8 cellular contexts compared by ENCODE assay signal in genomic region chr10:110556993-110557601, GRCh38. TPM values are rescaled to one million over a fixed set of nuclear protein-coding genes. Genes with fewer than 3 reads are reported as not detected.
DNase-seq lines count a peak whose midpoint lies in the region; ATAC-seq, FAIRE-seq and TF ChIP-seq lines count a peak whose summit lies in the region.

No MANE protein-coding gene starts in this region.

- FAIRE-seq in astrocyte (lab: Jason Lieb, UNC) = peak; percentile 49

- no peaks in the 10 kb centered on the region for H3K9me3 Mint-ChIP-seq in astrocyte (ENCODE audit: unreplicated experiment)

- no peak overlapping the region for H2AFZ ChIP-seq in astrocyte (ENCODE audit: low read depth, low read length)

- H3K4me1 ChIP-seq in astrocyte (ENCODE audit: insufficient read depth, low read length) = no peaks in the 10 kb centered on the region

- no peak overlapping the region for H3K27ac Mint-ChIP-seq in astrocyte (ENCODE audit: unreplicated experiment)

- H3K9ac ChIP-seq in astrocyte (ENCODE audit: low read length) = no peak overlapping the region

- no peak overlapping the region for H3K4me2 ChIP-seq in astrocyte (ENCODE audit: low read length)

- H3K36me3 ChIP-seq in astrocyte (ENCODE audit: insufficient read depth, low read length) = no peaks in the 10 kb centered on the region

- no peaks in the 10 kb centered on the region for H3K9me3 ChIP-seq in astrocyte (ENCODE audit: insufficient read depth, low read depth, low read length)

- peaks cover 11% of the 10 kb centered on the region for H3K4me1 Mint-ChIP-seq in astrocyte (ENCODE audit: low read depth, unreplicated experiment)

- no peaks in the 10 kb centered on the region for H3K79me2 ChIP-seq in astrocyte (ENCODE audit: insufficient read depth, low read length)

- no peak overlapping the region for H3K4me3 Mint-ChIP-seq in astrocyte (ENCODE audit: unreplicated experiment)

- H3K27me3 ChIP-seq in astrocyte (ENCODE audit: insufficient read depth, low read length) = no peaks in the 10 kb centered on the region

- H3K4me3 ChIP-seq in astrocyte (ENCODE audit: insufficient read depth, low read depth, low read length) = no peak overlapping the region

- no peak overlapping the region for H3K27ac ChIP-seq in 22Rv1
- no peak overlapping the region for H3K27ac ChIP-seq in astrocyte (ENCODE audit: low read depth, low read length)

- ATAC-seq in GM18517 (IDR thresholded peaks at IDR 0.05; ENCODE audit: unreplicated experiment) (peak; percentile 90), HG03442 (IDR thresholded peaks at IDR 0.05; ENCODE audit: unreplicated experiment) (peak; percentile 83)

- H3K36me3 Mint-ChIP-seq in astrocyte (ENCODE audit: low read depth, unreplicated experiment) = peaks cover 2% of the 10 kb centered on the region

- H4K20me1 ChIP-seq in astrocyte (ENCODE audit: insufficient read depth, low read length) = no peaks in the 10 kb centered on the region

- DNase-seq in T-helper 9 cell (peak; percentile 51), astrocyte (ENCODE audit: low read depth) (peak; percentile 26), inferior parietal cortex (ENCODE audit: extremely low spot score) (peak; percentile 40), NCI-H2171 (lab: John Stamatoyannopoulos, UW) (no peak)
- DNase-seq in stimulated activated CD4-positive, alpha-beta T cell treated with anti-CD3 and anti-CD28 coated beads, TNF-alpha, amount 100 ng/mL, for 4 hours (ENCODE audit: low read depth in 3 of 3) = peak; percentile 33 to 44 (median 44)

- H3K27me3 Mint-ChIP-seq in astrocyte (ENCODE audit: low read depth, unreplicated experiment) = no peaks in the 10 kb centered on the region

- TF ChIP-seq CTCF in 22Rv1 (IDR thresholded peaks at IDR 0.05) (peak; percentile 90), astrocyte (IDR thresholded peaks at IDR 0.05; ENCODE audit: insufficient read depth, low read depth, low read length) (peak; percentile 80)

RNA-seq across cellular contexts. Expression of gene SMC3, which starts 10.4 kb away (rescaled TPM):
- total RNA-seq in astrocyte = 24.8 and 27.2 TPM in 2 replicates

RNA-seq across cellular contexts. Expression of gene DUSP5, which starts 59.4 kb away (rescaled TPM):
- 35.0 and 36.4 TPM in 2 replicates for total RNA-seq in astrocyte
